ENCODE assay signal across 22 cellular contexts in the genomic region with DNA sequence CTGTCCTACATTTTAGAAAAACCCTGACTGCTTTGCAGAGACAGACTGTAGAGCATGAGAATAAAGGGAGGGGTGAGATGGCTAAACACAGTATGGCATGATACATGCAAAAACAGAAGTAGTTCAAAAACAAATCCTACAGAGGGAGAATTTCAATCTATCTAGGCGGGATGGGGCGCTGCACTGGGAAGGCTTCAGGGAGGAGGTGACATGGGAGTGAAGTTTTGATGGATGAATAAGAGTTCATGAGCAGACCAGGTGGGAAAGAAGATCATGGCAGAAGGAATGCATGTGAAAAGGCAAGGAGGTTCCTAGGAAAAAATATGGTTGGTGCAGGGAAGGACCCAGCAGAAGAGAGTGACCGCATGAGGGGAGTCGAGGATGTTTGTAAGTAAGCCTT.
"Had no signal": no experiment of that assay in that cellular context is flagged by ENCODE, and none has a peak within 500 bp of the region (broad histone marks: within the 10 kb centered on the region; RNA-seq: fewer than 3 reads in every experiment).

No MANE protein-coding gene starts in this region.

- H3K4me2 ChIP-seq: smooth muscle cell had no signal

- H3K9me3 ChIP-seq: ascending aorta, lower lobe of right lung, neutrophil, suprapubic skin, transverse colon, uterus had no signal

- H3K4me1 ChIP-seq: ascending aorta, lower lobe of right lung, parathyroid adenoma, suprapubic skin, uterus had no signal

- H3K9ac ChIP-seq: parathyroid adenoma had no signal

- H3K9me3 Mint-ChIP-seq: activated T-cell treated with anti-CD3 and anti-CD28 coated beads, Interleukin-2, amount 50 U/mL, for 4 hours; stimulated activated naive CD8-positive, alpha-beta T cell treated with anti-CD3 and anti-CD28 coated beads, Interleukin-15, amount 100 ng/mL, for 72 hours had no signal

- H3K27ac ChIP-seq: ascending aorta, coronary artery, lower lobe of right lung, neutrophil, parathyroid adenoma, suprapubic skin, uterus had no signal

- H3K27me3 Mint-ChIP-seq: stimulated activated naive CD8-positive, alpha-beta T cell treated with anti-CD3 and anti-CD28 coated beads, Interleukin-15, amount 100 ng/mL, for 72 hours had no signal

- H3K36me3 ChIP-seq: ascending aorta, lower lobe of right lung, neutrophil, suprapubic skin, transverse colon, uterus had no signal

- DNase-seq: activated CD4-positive, alpha-beta T cell treated with anti-CD3 and anti-CD28 coated beads, Interleukin-2, amount 50 U/mL, for 1 hour; activated CD8-positive, alpha-beta memory T cell treated with anti-CD3 and anti-CD28 coated beads, Interleukin-2, amount 50 U/mL, for 4 hours; activated gamma-delta T cell treated with Interleukin-2 at 50 U/mL for 16 hours; activated T-cell treated with anti-CD3 and anti-CD28 coated beads, Interleukin-2, amount 50 U/mL, for 4 hours; erythroblast; foreskin melanocyte; glutamatergic neuron; hypothalamus; lower lobe of right lung; stimulated activated CD4-positive, alpha-beta T cell treated with anti-CD3 and anti-CD28 coated beads, Interleukin-4, amount 100 ng/mL, for 1 hour; stimulated activated naive CD8-positive, alpha-beta T cell treated with anti-CD3 and anti-CD28 coated beads, Interleukin-15, amount 100 ng/mL, for 72 hours; SW 1271; T1000; transverse colon; uterus had no signal

- H3K4me3 ChIP-seq: ascending aorta, coronary artery, lower lobe of right lung, smooth muscle cell, suprapubic skin, transverse colon, uterus had no signal

- H3K79me2 ChIP-seq: parathyroid adenoma had no signal

- ATAC-seq: activated T-cell treated with anti-CD3 and anti-CD28 coated beads, Interleukin-2, amount 50 U/mL, for 4 hours; lower lobe of right lung; sciatic nerve; stimulated activated naive CD8-positive, alpha-beta T cell treated with anti-CD3 and anti-CD28 coated beads, Interleukin-15, amount 100 ng/mL, for 72 hours had no signal

- H3K27me3 ChIP-seq: ascending aorta, neutrophil, transverse colon, uterus had no signal

- H3K4me3 Mint-ChIP-seq: activated T-cell treated with anti-CD3 and anti-CD28 coated beads, Interleukin-2, amount 50 U/mL, for 4 hours; stimulated activated naive CD8-positive, alpha-beta T cell treated with anti-CD3 and anti-CD28 coated beads, Interleukin-15, amount 100 ng/mL, for 72 hours had no signal
